23 cellular contexts compared by ENCODE assay signal in genomic region chr16:9625122-9625521, GRCh38.
DNase-seq lines count a peak whose midpoint lies in the region; ATAC-seq, FAIRE-seq and TF ChIP-seq lines count a peak whose summit lies in the region.
"Had no signal": no experiment of that assay in that cellular context is flagged by ENCODE, and none has a peak within 500 bp of the region (broad histone marks: within the 10 kb centered on the region; RNA-seq: fewer than 3 reads in every experiment).

No MANE protein-coding gene starts in this region.

- intact Hi-C loops in prostate gland (cut with DNase I), result no loop called here

- H3K4me3 ChIP-seq in LNCaP clone FGC (ENCODE audit: low read depth, low read length) (no peak overlapping the region), prostate gland (no peak overlapping the region)
- H3K4me3 ChIP-seq: GM23338, K562 had no signal

- ATAC-seq in HG02642 (IDR thresholded peaks at IDR 0.05; ENCODE audit: poor library complexity, unreplicated experiment) (no peak), HG03108 (IDR thresholded peaks at IDR 0.05; ENCODE audit: unreplicated experiment) (no peak)
- ATAC-seq: GM23338, K562 had no signal

- in situ Hi-C loops in Caki2 (cut with HindIII; ENCODE audit: low pct_unique_long_range_greater_than_20kb, low sequenced_read_pairs), result no loop called here

- H3K4me1 ChIP-seq in prostate gland (replicated peaks), result no peaks in the 10 kb centered on the region
- H3K4me1 ChIP-seq: Caco-2 had no signal

- WGBS in prostate gland, result 17% methylated on average over 2 of the region's 2 CpGs

- H3K27me3 ChIP-seq in prostate gland (replicated peaks; ENCODE audit: insufficient read depth), result no peaks in the 10 kb centered on the region

- peak; percentile 97 for FAIRE-seq in islet of Langerhans (lab: Jason Lieb, UNC)
- FAIRE-seq: A204.1, GM12892, GM18507, H54, HTR-8/SVneo, K562 had no signal

- TF ChIP-seq POLR2A in prostate gland (IDR thresholded peaks at IDR 0.05), result no peak

- H3K27ac ChIP-seq in prostate gland, result no peak overlapping the region
- H3K27ac ChIP-seq: C4-2B had no signal

- H3K36me3 ChIP-seq in prostate gland, result no peaks in the 10 kb centered on the region

- no peaks in the 10 kb centered on the region for H3K9me3 ChIP-seq in prostate gland
- H3K9me3 ChIP-seq: Caco-2 had no signal

- TF ChIP-seq CTCF in LNCaP clone FGC (IDR thresholded peaks at IDR 0.05; ENCODE audit: control insufficient read depth, extremely low read depth, insufficient read depth) (no peak), prostate gland (IDR thresholded peaks at IDR 0.05) (no peak)

- DNase-seq in Caki2 (ENCODE audit: low read depth) (peak; percentile 51), LNCaP clone FGC (ENCODE audit: low read depth) (peak; percentile 10), prostate gland (ENCODE audit: low spot score) (peak; percentile 7), NCI-H526 (lab: John Stamatoyannopoulos, UW) (no peak)
- DNase-seq: ACHN; AML-193; Caco-2; CD4-positive, alpha-beta T cell; DMS53; GDM1; HCEC 1CT; IMR-90 had no signal

Comparison
In these comparisons a context has a peak if more than half of its experiments do, and no peak if none do; other contexts are left out.
1. DNase-seq: peak in Caki2 (single experiment), LNCaP clone FGC (single experiment) and prostate gland (single experiment); none in NCI-H526 (0 of 2).